Comparison of ENCODE assay signal across 1 cellular context in the genomic region with DNA sequence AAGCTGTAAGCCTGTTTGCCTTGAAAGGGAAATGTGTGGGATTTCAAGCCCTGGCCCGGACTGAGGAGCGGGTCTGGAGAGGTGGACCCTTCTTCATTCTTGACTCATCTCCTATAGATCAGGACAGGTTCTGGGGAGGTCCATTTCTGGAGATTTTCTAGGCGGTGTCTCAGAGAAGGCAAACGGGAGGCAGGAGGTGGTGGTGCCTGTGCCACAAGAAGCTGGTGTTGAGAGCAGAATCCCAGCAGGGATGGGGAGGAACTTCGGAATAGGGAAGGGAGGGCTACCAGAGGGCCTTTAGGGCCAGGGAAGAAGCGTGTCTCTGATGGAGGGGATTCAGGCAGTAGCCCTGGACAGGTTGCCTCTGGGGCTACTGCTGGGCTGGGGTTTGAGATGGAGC.
TF ChIP-seq lines count a peak whose summit lies in the region.

No MANE protein-coding gene starts in this region.

TF ChIP-seq in IMR-90, 13 proteins besides CTCF, POLR2A, EP300 and RAD21 (continued from another document):
- TF ChIP-seq, protein P1, sequence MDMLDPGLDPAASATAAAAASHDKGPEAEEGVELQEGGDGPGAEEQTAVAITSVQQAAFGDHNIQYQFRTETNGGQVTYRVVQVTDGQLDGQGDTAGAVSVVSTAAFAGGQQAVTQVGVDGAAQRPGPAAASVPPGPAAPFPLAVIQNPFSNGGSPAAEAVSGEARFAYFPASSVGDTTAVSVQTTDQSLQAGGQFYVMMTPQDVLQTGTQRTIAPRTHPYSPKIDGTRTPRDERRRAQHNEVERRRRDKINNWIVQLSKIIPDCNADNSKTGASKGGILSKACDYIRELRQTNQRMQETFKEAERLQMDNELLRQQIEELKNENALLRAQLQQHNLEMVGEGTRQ (IDR thresholded peaks at IDR 0.05; ENCODE audit: low read depth, low read length): no peak
- TF ChIP-seq RCOR1 (IDR thresholded peaks at IDR 0.05; ENCODE audit: insufficient replicate concordance, low read length) (no peak), CHD1 (IDR thresholded peaks at IDR 0.05; ENCODE audit: low read depth, low read length) (no peak), CEBPB (IDR thresholded peaks at IDR 0.05; ENCODE audit: low read depth, low read length) (no peak), NFE2L2 (IDR thresholded peaks at IDR 0.05; ENCODE audit: low read depth, low read length) (no peak), MAFK (IDR thresholded peaks at IDR 0.05; ENCODE audit: low read depth, low read length) (no peak), RFX5 (IDR thresholded peaks at IDR 0.05; ENCODE audit: low read depth, low read length) (no peak), MAZ (IDR thresholded peaks at IDR 0.05; ENCODE audit: borderline replicate concordance, low read depth, low read length) (no peak)
- TF ChIP-seq, protein P2, sequence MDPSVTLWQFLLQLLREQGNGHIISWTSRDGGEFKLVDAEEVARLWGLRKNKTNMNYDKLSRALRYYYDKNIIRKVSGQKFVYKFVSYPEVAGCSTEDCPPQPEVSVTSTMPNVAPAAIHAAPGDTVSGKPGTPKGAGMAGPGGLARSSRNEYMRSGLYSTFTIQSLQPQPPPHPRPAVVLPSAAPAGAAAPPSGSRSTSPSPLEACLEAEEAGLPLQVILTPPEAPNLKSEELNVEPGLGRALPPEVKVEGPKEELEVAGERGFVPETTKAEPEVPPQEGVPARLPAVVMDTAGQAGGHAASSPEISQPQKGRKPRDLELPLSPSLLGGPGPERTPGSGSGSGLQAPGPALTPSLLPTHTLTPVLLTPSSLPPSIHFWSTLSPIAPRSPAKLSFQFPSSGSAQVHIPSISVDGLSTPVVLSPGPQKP (IDR thresholded peaks at IDR 0.05; ENCODE audit: borderline replicate concordance, low read depth, low read length): no peak
